2 cellular contexts compared by ENCODE assay signal in the genomic region with DNA sequence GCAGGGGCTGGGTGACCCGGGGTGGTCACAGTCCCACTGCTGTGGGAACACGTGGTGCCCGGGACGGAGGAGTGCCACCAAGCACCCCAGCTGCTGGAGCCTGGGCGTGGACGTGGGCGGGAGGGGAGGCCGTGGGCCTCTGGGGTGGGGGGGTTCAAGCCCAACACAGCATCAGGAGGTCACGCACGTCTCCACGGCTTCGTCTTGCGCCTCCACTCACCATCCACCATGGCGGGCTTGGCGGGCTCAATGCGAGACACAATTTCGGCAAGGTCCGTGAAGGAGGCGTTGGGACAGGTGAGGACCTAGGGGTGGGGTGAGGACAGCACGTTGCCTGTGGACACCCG.
TF ChIP-seq lines count a peak whose summit lies in the region.

No MANE protein-coding gene starts in this region.

TF ChIP-seq in HCT116, 20 proteins besides CTCF, POLR2A, EP300 and RAD21:
- TF ChIP-seq SIN3A (IDR thresholded peaks at IDR 0.05; ENCODE audit: low read depth) (no peak), EZH2 (IDR thresholded peaks at IDR 0.05) (no peak), ELF1 (IDR thresholded peaks at IDR 0.05; ENCODE audit: borderline replicate concordance, low read depth) (no peak), POLR2AphosphoS5 (IDR thresholded peaks at IDR 0.05; ENCODE audit: low read depth, low read length) (no peak), ZFX (IDR thresholded peaks at IDR 0.05) (no peak), TCF7L2 (IDR thresholded peaks at IDR 0.05; ENCODE audit: borderline replicate concordance, extremely low read depth, insufficient read depth, insufficient read length) (no peak), YY1 (IDR thresholded peaks at IDR 0.05; ENCODE audit: extremely low read depth, insufficient replicate concordance, low read depth, low read length) (no peak), FOSL1 (IDR thresholded peaks at IDR 0.05; ENCODE audit: low read depth) (no peak), MAX (IDR thresholded peaks at IDR 0.05) (no peak), CEBPB (IDR thresholded peaks at IDR 0.05; ENCODE audit: low read depth) (no peak), ZNF274 (IDR thresholded peaks at IDR 0.05; ENCODE audit: low read depth, low read length) (no peak), ZBTB33 (IDR thresholded peaks at IDR 0.05; ENCODE audit: extremely low read depth, insufficient replicate concordance, low read length) (no peak), SP1 (IDR thresholded peaks at IDR 0.05; ENCODE audit: low read depth) (no peak), EZH2phosphoT487 (IDR thresholded peaks at IDR 0.05; ENCODE audit: borderline replicate concordance) (no peak)

TF ChIP-seq in GM12878, 131 proteins besides CTCF, POLR2A, EP300 and RAD21:
- TF ChIP-seq SIX5 (IDR thresholded peaks at IDR 0.05; ENCODE audit: low read depth, low read length, severe bottlenecking): no peak
- TF ChIP-seq SMARCA5 (IDR thresholded peaks at IDR 0.05): no peak
- no peak for TF ChIP-seq SMC3 (IDR thresholded peaks at IDR 0.05; ENCODE audit: borderline replicate concordance, low read length)
- no peak for TF ChIP-seq IRF4 (IDR thresholded peaks at IDR 0.05; ENCODE audit: low read depth, low read length)
- TF ChIP-seq MEF2A (IDR thresholded peaks at IDR 0.05; ENCODE audit: insufficient read depth, low read depth, low read length): no peak
- TF ChIP-seq POLR2AphosphoS5 (IDR thresholded peaks at IDR 0.05; ENCODE audit: low read length): no peak
- TF ChIP-seq, protein P1, sequence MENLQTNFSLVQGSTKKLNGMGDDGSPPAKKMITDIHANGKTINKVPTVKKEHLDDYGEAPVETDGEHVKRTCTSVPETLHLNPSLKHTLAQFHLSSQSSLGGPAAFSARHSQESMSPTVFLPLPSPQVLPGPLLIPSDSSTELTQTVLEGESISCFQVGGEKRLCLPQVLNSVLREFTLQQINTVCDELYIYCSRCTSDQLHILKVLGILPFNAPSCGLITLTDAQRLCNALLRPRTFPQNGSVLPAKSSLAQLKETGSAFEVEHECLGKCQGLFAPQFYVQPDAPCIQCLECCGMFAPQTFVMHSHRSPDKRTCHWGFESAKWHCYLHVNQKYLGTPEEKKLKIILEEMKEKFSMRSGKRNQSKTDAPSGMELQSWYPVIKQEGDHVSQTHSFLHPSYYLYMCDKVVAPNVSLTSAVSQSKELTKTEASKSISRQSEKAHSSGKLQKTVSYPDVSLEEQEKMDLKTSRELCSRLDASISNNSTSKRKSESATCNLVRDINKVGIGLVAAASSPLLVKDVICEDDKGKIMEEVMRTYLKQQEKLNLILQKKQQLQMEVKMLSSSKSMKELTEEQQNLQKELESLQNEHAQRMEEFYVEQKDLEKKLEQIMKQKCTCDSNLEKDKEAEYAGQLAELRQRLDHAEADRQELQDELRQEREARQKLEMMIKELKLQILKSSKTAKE (IDR thresholded peaks at IDR 0.05; ENCODE audit: low read depth, poor library complexity, severe bottlenecking): no peak
- TF ChIP-seq GABPA (IDR thresholded peaks at IDR 0.05; ENCODE audit: low read depth): no peak
- TF ChIP-seq IKZF2 (IDR thresholded peaks at IDR 0.05): no peak
- no peak for TF ChIP-seq KLF5 (IDR thresholded peaks at IDR 0.05; ENCODE audit: partially characterized antibody)
